In genomic region chr9:134332841-134333233, GRCh38 we compare ENCODE assay signal across 25 cellular contexts. TPM values are rescaled to one million over a fixed set of nuclear protein-coding genes. Genes with fewer than 3 reads are reported as not detected.
DNase-seq lines count a peak whose midpoint lies in the region; ATAC-seq and TF ChIP-seq lines count a peak whose summit lies in the region.
"Had no signal": no experiment of that assay in that cellular context is flagged by ENCODE, and none has a peak within 500 bp of the region (broad histone marks: within the 10 kb centered on the region; RNA-seq: fewer than 3 reads in every experiment).

No MANE protein-coding gene starts in this region.

- peaks cover 6% of the 10 kb centered on the region for H3F3A ChIP-seq in smooth muscle cell (ENCODE audit: low read depth)

- no peak overlapping the region for H3K18ac ChIP-seq in mesendoderm (ENCODE audit: low read length)

- peaks cover 92 to 98% of the 10 kb centered on the region in 2 donors for H3K4me1 ChIP-seq in duodenal mucosa (ENCODE audit: control insufficient read depth in 1 of 2, insufficient read depth in 2 of 2, low read length in 2 of 2)
- no peaks in the 10 kb centered on the region for H3K4me1 ChIP-seq in mesendoderm (ENCODE audit: control insufficient read depth, low read depth, low read length)
- H3K4me1 ChIP-seq in smooth muscle cell (ENCODE audit: low read depth) = peaks cover 32% of the 10 kb centered on the region

- peaks cover 100% of the 10 kb centered on the region for H4K20me1 ChIP-seq in smooth muscle cell (ENCODE audit: low read depth)

- ATAC-seq in left lobe of liver = no peak
- ATAC-seq: activated T-helper 17 cell treated with anti-CD3 and anti-CD28 coated beads, Interleukin-2, amount 50 U/mL, for 72 hours; GM12878; natural killer cell treated with Interleukin-12 subunit alpha and Interleukin-12 subunit beta and Interleukin-15 and Interleukin-18, amount 100 ng/mL, for 72 hours had no signal

- DNase-seq in mesendoderm = no peak
- no peak for DNase-seq in smooth muscle cell (lab: John Stamatoyannopoulos, UW; ENCODE audit: unreplicated experiment)
- no peak for DNase-seq in superior temporal gyrus (ENCODE audit: extremely low spot score)
- DNase-seq in left lobe of liver (ENCODE audit: low spot score) = no peak
- no peak for DNase-seq in 8988T
- DNase-seq: activated CD4-positive, alpha-beta T cell treated with anti-CD3 and anti-CD28 coated beads for 4 hours; activated naive CD4-positive, alpha-beta T cell treated with anti-CD3 and anti-CD28 coated beads, Interleukin-2, amount 50 U/mL, for 16 hours; amniotic stem cell; C1 segment of cervical spinal cord; DMS153; H7; MM.1S; NCI-H1105 treated with DMSO at 0.1 percent for 48 hours; NCI-H1930; NCI-H510A treated with DMSO at 0.1 percent for 48 hours; PC-9; SHP77 treated with DMSO at 0.1 percent for 48 hours; spleen; stimulated activated CD4-positive, alpha-beta T cell treated with anti-CD3 and anti-CD28 coated beads, Interleukin-2, amount 100 ng/mL, for 24 hours had no signal

- no peak overlapping the region for H4K5ac ChIP-seq in mesendoderm (ENCODE audit: low read length)

- no peak overlapping the region for H2BK5ac ChIP-seq in mesendoderm (ENCODE audit: low read length)

- no peak overlapping the region for H2AFZ ChIP-seq in smooth muscle cell (ENCODE audit: low read depth)
- H2AFZ ChIP-seq: PC-9 had no signal

- H3K9ac ChIP-seq in duodenal mucosa (ENCODE audit: low read depth in 1 of 2, low read length in 2 of 2) (peak overlapping the region; percentile 43 to 57), mesendoderm (ENCODE audit: low read length) (no peak overlapping the region), smooth muscle cell (ENCODE audit: low read depth) (no peak overlapping the region)

- no peaks in the 10 kb centered on the region for H3K27me3 ChIP-seq in duodenal mucosa (ENCODE audit: control insufficient read depth in 1 of 2, insufficient read depth in 2 of 2, low read length in 2 of 2)
- no peaks in the 10 kb centered on the region for H3K27me3 ChIP-seq in mesendoderm (ENCODE audit: insufficient read depth, low read length, poor library complexity)
- H3K27me3 ChIP-seq in smooth muscle cell (ENCODE audit: low read depth) = no peaks in the 10 kb centered on the region
- H3K27me3 ChIP-seq: left lung, spleen had no signal

- no peak overlapping the region for H2AK5ac ChIP-seq in mesendoderm (ENCODE audit: low read length)

- TF ChIP-seq CTCF in VCaP (conservative IDR thresholded peaks at IDR 0.05) (no peak), smooth muscle cell (IDR thresholded peaks at IDR 0.05; ENCODE audit: borderline replicate concordance, insufficient read depth, poor library complexity, severe bottlenecking) (no peak)

- H3K36me3 ChIP-seq in duodenal mucosa (ENCODE audit: control insufficient read depth in 1 of 2, insufficient read depth in 2 of 2, low read length in 2 of 2) (no peaks in the 10 kb centered on the region), mesendoderm (ENCODE audit: control insufficient read depth, insufficient read depth, low read length) (no peaks in the 10 kb centered on the region), smooth muscle cell (ENCODE audit: low read depth) (no peaks in the 10 kb centered on the region)
- H3K36me3 ChIP-seq: left lung, spleen had no signal

- H2BK15ac ChIP-seq in mesendoderm (replicated peaks; ENCODE audit: low read depth) = no peak overlapping the region

- H3K9me3 ChIP-seq in duodenal mucosa (ENCODE audit: control insufficient read depth in 1 of 2, low read length in 2 of 2) (no peaks in the 10 kb centered on the region), smooth muscle cell (replicated peaks; ENCODE audit: low read depth) (no peaks in the 10 kb centered on the region)
- H3K9me3 ChIP-seq: left lung, spleen had no signal

- H3K4me2 ChIP-seq in mesendoderm (ENCODE audit: low read length) (no peak overlapping the region), smooth muscle cell (peak overlapping the region; percentile 52)
- H3K4me2 ChIP-seq: PC-9 had no signal

- no peak overlapping the region for H4K8ac ChIP-seq in mesendoderm (ENCODE audit: low read depth, low read length)

- H3K56ac ChIP-seq in mesendoderm (ENCODE audit: low read length) = no peak overlapping the region

- no peak overlapping the region for H2BK120ac ChIP-seq in mesendoderm (ENCODE audit: low read depth, low read length)

- peaks cover 36% of the 10 kb centered on the region for H3K79me1 ChIP-seq in mesendoderm (ENCODE audit: low read length)

- no peak overlapping the region for H3K4ac ChIP-seq in mesendoderm (ENCODE audit: low read depth, low read length)

- H3K79me2 ChIP-seq in mesendoderm (ENCODE audit: control insufficient read depth, insufficient read depth, low read length) (peaks cover 71% of the 10 kb centered on the region), smooth muscle cell (ENCODE audit: low read depth) (peaks cover 98% of the 10 kb centered on the region)

- H3K27ac ChIP-seq in VCaP (peak overlapping the region; percentile 25; the same call in 1 of the 2 replicates), duodenal mucosa (ENCODE audit: low read depth, low read length) (peak overlapping the region; percentile 78), mesendoderm (ENCODE audit: low read depth, low read length) (no peak overlapping the region), smooth muscle cell (ENCODE audit: low read depth) (no peak overlapping the region)
- H3K27ac ChIP-seq: PC-9 had no signal

- H3K23ac ChIP-seq in mesendoderm (ENCODE audit: low read length) = peak overlapping the region; percentile 57

- WGBS in mesendoderm (ENCODE audit: extremely low coverage, insufficient coverage, low lambda C conversion rate) = no CpG with 5 or more reads among the region's 8 CpGs
- 85% methylated on average over 4 of the region's 8 CpGs for WGBS in smooth muscle cell (ENCODE audit: low lambda C conversion rate)

- peak overlapping the region in 1 of 2 donors; percentile 40 for H3K4me3 ChIP-seq in duodenal mucosa (ENCODE audit: low read depth in 1 of 2, low read length in 2 of 2)
- no peak overlapping the region for H3K4me3 ChIP-seq in mesendoderm (ENCODE audit: low read length)
- no peak overlapping the region for H3K4me3 ChIP-seq in smooth muscle cell
- H3K4me3 ChIP-seq: GM12878, left lung, PC-9, spleen had no signal

RNA-seq across cellular contexts. Expression of gene RXRA, which starts 6.6 kb away (rescaled TPM):
- 16.4 TPM for polyA plus RNA-seq in mesendoderm (2013, experiment 1 of 2)
- 16.9 TPM for polyA plus RNA-seq in mesendoderm (2013, experiment 2 of 2)
- total RNA-seq in smooth muscle cell (8.9 and 13.7 TPM in 2 replicates), left lobe of liver (163 TPM)
- polyA plus RNA-seq in smooth muscle cell = 23.1 and 25.3 TPM in 2 replicates

Comparison
In these comparisons a context has a peak if more than half of its experiments do, and no peak if none do; other contexts are left out.
1. H3K27ac ChIP-seq: peak in VCaP (single experiment) and duodenal mucosa (single experiment); none in mesendoderm (single experiment) and smooth muscle cell (single experiment).
2. H3K9ac ChIP-seq: peak in duodenal mucosa (2 of 2); none in mesendoderm (single experiment) and smooth muscle cell (single experiment).
3. RNA of gene RXRA, which starts 6.6 kb away (total RNA-seq): 163 TPM in left lobe of liver (single experiment); 8.9 to 13.7 TPM in smooth muscle cell; every median in the first group is over 10 times any median in the second.